In genomic region chr3:162317046-162317445, GRCh38 we compare ENCODE assay signal across 5 cellular contexts.
"Had no signal": no experiment of that assay in that cellular context is flagged by ENCODE, and none has a peak within 500 bp of the region (broad histone marks: within the 10 kb centered on the region; RNA-seq: fewer than 3 reads in every experiment).

No MANE protein-coding gene starts in this region.

- DNase-seq: H9, HCEC 1CT, KBM-7 had no signal

- H3K4me3 Mint-ChIP-seq: GM23338, H9, IgD-negative memory B cell had no signal

- H3K36me3 Mint-ChIP-seq: IgD-negative memory B cell had no signal

- H3K4me2 ChIP-seq: GM23338 had no signal

- ATAC-seq: GM23338 had no signal

- H3K4me1 Mint-ChIP-seq: GM23338, H9, IgD-negative memory B cell had no signal

- H2AFZ ChIP-seq: GM23338 had no signal

- H3K27ac Mint-ChIP-seq: GM23338, H9, IgD-negative memory B cell had no signal

- H3K4me3 ChIP-seq: GM23338 had no signal

- H3K27me3 Mint-ChIP-seq: IgD-negative memory B cell had no signal
